ENCODE assay signal across 1 cellular context in the genomic region with DNA sequence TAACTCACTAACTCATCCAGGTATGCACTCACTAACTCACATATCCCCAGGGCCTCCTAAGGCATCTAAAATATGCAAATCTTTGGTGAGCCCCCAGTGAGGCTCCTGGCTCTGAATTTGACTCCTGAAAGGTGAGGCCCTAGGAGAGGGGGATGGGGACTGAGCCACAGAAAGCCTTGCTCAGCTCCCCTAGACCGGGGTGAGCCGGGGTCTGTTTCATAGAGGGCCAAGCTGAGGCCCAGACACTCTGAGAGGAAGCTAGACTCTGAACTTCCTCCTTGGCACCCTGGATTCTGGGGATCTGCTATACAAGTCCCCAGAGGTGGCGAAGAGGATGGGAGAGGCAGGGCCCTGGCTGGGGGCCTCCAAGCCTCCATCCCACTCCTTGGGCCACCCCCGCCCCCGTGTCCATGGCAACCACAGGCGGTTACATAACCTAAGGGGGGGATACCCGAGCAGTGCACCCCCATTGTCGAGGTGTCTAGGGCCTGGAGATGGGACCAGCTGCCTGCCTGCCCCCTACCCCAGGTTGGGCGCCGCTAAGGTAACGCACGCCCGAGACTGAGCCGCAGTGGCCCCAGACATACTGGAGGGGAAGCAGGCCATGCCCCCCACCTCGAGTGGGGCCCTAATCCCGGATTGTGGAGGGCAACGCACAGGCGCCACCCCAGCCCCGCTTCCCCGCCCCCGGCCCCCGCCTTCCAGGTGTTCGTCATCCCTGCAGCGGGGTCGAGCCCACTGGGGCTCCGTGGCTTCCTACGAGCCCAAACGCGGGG.
TF ChIP-seq lines count a peak whose summit lies in the region.

No MANE protein-coding gene starts in this region.

TF ChIP-seq in endothelial cell of umbilical vein, 7 proteins besides CTCF, POLR2A, EP300 and RAD21:
- TF ChIP-seq JUN (IDR thresholded peaks at IDR 0.05; ENCODE audit: borderline replicate concordance, insufficient read depth, insufficient read length, low read depth) (no peak), FOS (IDR thresholded peaks at IDR 0.05; ENCODE audit: borderline replicate concordance, insufficient read depth, low read length) (no peak), GATA2 (IDR thresholded peaks at IDR 0.05; ENCODE audit: insufficient read depth, insufficient read length, low read depth, low read length) (no peak), MYC (IDR thresholded peaks at IDR 0.05; ENCODE audit: low read depth, low read length) (no peak), EZH2 (IDR thresholded peaks at IDR 0.05; ENCODE audit: borderline replicate concordance, low read depth, low read length, severe bottlenecking) (no peak), POLR2AphosphoS5 (IDR thresholded peaks at IDR 0.05; ENCODE audit: insufficient read depth, low read depth, low read length) (no peak)
- TF ChIP-seq, protein P1, sequence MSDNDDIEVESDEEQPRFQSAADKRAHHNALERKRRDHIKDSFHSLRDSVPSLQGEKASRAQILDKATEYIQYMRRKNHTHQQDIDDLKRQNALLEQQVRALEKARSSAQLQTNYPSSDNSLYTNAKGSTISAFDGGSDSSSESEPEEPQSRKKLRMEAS (IDR thresholded peaks at IDR 0.05; ENCODE audit: insufficient read depth, insufficient read length): no peak
